Comparison of ENCODE assay signal across 1 cellular context in genomic region chr14:23095196-23096108, GRCh38.
TF ChIP-seq lines count a peak whose summit lies in the region.

Gene C14orf119, plus strand, starts transcription at chr14:23095505. Its CDS starts 2,154 bp downstream, at chr14:23097659.

TF ChIP-seq in HEK293, 187 proteins besides CTCF, POLR2A, EP300 and RAD21 (continued from another document and continues in another):
- TF ChIP-seq ZNF600 (tag by site-specific recombination; IDR thresholded peaks at IDR 0.05) (peak; percentile 22; the same call in 1 of the 2 replicates), ZNF350 (tag by site-specific recombination; IDR thresholded peaks at IDR 0.05) (no peak), ZNF248 (tag by site-specific recombination; IDR thresholded peaks at IDR 0.05) (no peak), ZNF211 (tag by site-specific recombination; IDR thresholded peaks at IDR 0.05; ENCODE audit: low read depth) (no peak), ZNF624 (tag by site-specific recombination; IDR thresholded peaks at IDR 0.05) (no peak), ZNF426 (tag by site-specific recombination; IDR thresholded peaks at IDR 0.05) (no peak), ZNF121 (tag by site-specific recombination; IDR thresholded peaks at IDR 0.05) (no peak), SALL2 (tag by site-specific recombination; IDR thresholded peaks at IDR 0.05; ENCODE audit: borderline replicate concordance) (no peak), PRDM6 (tag by site-specific recombination; IDR thresholded peaks at IDR 0.05) (no peak), ZNF146 (tag by site-specific recombination; IDR thresholded peaks at IDR 0.05) (no peak), ZBTB8A (tag by site-specific recombination; IDR thresholded peaks at IDR 0.05) (peak; percentile 64), ZNF692 (tag by site-specific recombination; IDR thresholded peaks at IDR 0.05) (peak; percentile 62; the same call in 1 of the 2 replicates), KLF8 (tag by site-specific recombination; IDR thresholded peaks at IDR 0.05) (peak; percentile 66; the same call in 1 of the 2 replicates), MEIS1 (CRISPR knock-in tag; IDR thresholded peaks at IDR 0.05; ENCODE audit: borderline replicate concordance) (no peak), ZNF701 (tag by site-specific recombination; IDR thresholded peaks at IDR 0.05) (no peak), ATF2 (tag by site-specific recombination; IDR thresholded peaks at IDR 0.05; ENCODE audit: low read depth) (no peak), ZBTB6 (tag by site-specific recombination; IDR thresholded peaks at IDR 0.05) (no peak), MYNN (tag by site-specific recombination; IDR thresholded peaks at IDR 0.05; ENCODE audit: borderline replicate concordance) (no peak), ZNF629 (tag by site-specific recombination; IDR thresholded peaks at IDR 0.05) (peak; percentile 48), GLIS1 (tag by site-specific recombination; IDR thresholded peaks at IDR 0.05) (peak; percentile 59), GLI4 (tag by site-specific recombination; IDR thresholded peaks at IDR 0.05) (no peak), ZNF776 (tag by site-specific recombination; IDR thresholded peaks at IDR 0.05; ENCODE audit: borderline replicate concordance) (no peak), ZNF175 (tag by site-specific recombination; IDR thresholded peaks at IDR 0.05) (no peak), YY1 (tag by site-specific recombination; IDR thresholded peaks at IDR 0.05) (no peak), ELK4 (IDR thresholded peaks at IDR 0.05; ENCODE audit: borderline replicate concordance, low read depth, low read length) (peak; percentile 46; the same call in 1 of the 2 replicates), ZNF510 (tag by site-specific recombination; IDR thresholded peaks at IDR 0.05; ENCODE audit: insufficient replicate concordance) (no peak), ZNF26 (tag by site-specific recombination; IDR thresholded peaks at IDR 0.05) (no peak), ZNF529 (tag by site-specific recombination; IDR thresholded peaks at IDR 0.05; ENCODE audit: insufficient replicate concordance) (no peak), ZNF473 (tag by site-specific recombination; IDR thresholded peaks at IDR 0.05) (no peak), ZNF174 (tag by site-specific recombination; IDR thresholded peaks at IDR 0.05) (no peak), ZNF155 (tag by site-specific recombination; IDR thresholded peaks at IDR 0.05) (no peak), ZBTB20 (tag by site-specific recombination; IDR thresholded peaks at IDR 0.05) (peak; percentile 93), ZNF658 (tag by site-specific recombination; IDR thresholded peaks at IDR 0.05) (no peak), ZNF785 (tag by site-specific recombination; IDR thresholded peaks at IDR 0.05) (no peak), ZNF433 (tag by site-specific recombination; IDR thresholded peaks at IDR 0.05; ENCODE audit: low read depth) (no peak), ZNF10 (tag by site-specific recombination; IDR thresholded peaks at IDR 0.05) (0 out of 2 replicates have a peak, but pooled peaks have one; percentile 20), ZNF664 (tag by site-specific recombination; IDR thresholded peaks at IDR 0.05) (no peak), ZNF169 (tag by site-specific recombination; IDR thresholded peaks at IDR 0.05) (no peak), ZNF394 (tag by site-specific recombination; IDR thresholded peaks at IDR 0.05; ENCODE audit: borderline replicate concordance) (no peak), PRDM10 (tag by site-specific recombination; IDR thresholded peaks at IDR 0.05) (peak; percentile 94), ZFP69B (tag by site-specific recombination; IDR thresholded peaks at IDR 0.05) (peak; percentile 29; the same call in 1 of the 2 replicates), YY2 (tag by site-specific recombination; IDR thresholded peaks at IDR 0.05) (no peak), PRDM1 (tag by site-specific recombination; IDR thresholded peaks at IDR 0.05) (no peak), ZNF747 (tag by site-specific recombination; IDR thresholded peaks at IDR 0.05) (no peak), KLF16 (tag by site-specific recombination; IDR thresholded peaks at IDR 0.05) (0 out of 2 replicates have a peak, but pooled peaks have one; percentile 26), ZNF449 (tag by site-specific recombination; IDR thresholded peaks at IDR 0.05) (no peak), ZNF585B (tag by site-specific recombination; IDR thresholded peaks at IDR 0.05) (no peak), ZNF416 (tag by site-specific recombination; IDR thresholded peaks at IDR 0.05) (no peak), BCL11B (tag by site-specific recombination; IDR thresholded peaks at IDR 0.05; ENCODE audit: low read depth) (no peak), ZNF555 (tag by site-specific recombination; conservative IDR thresholded peaks at IDR 0.05) (no peak), ZBTB10 (tag by site-specific recombination; IDR thresholded peaks at IDR 0.05) (peak; percentile 77; the same call in 1 of the 2 replicates)
